ENCODE assay signal across 9 cellular contexts in genomic region chr1:151837197-151837596, GRCh38. TPM values are rescaled to one million over a fixed set of nuclear protein-coding genes. Genes with fewer than 3 reads are reported as not detected.
DNase-seq lines count a peak whose midpoint lies in the region; ATAC-seq and TF ChIP-seq lines count a peak whose summit lies in the region.
"Had no signal": no experiment of that assay in that cellular context is flagged by ENCODE, and none has a peak within 500 bp of the region (broad histone marks: within the 10 kb centered on the region; RNA-seq: fewer than 3 reads in every experiment).

No MANE protein-coding gene starts in this region.

- peak; percentile 56 for DNase-seq in activated naive CD4-positive, alpha-beta T cell treated with anti-CD3 and anti-CD28 coated beads for 36 hours
- no peak for DNase-seq in activated naive CD4-positive, alpha-beta T cell treated with anti-CD3 and anti-CD28 coated beads, Interleukin-2, amount 50 U/mL, for 16 hours
- peak; percentile 48 for DNase-seq in activated CD4-positive, alpha-beta memory T cell treated with anti-CD3 and anti-CD28 coated beads, Interleukin-2, amount 10 ng/mL, durations not matched to agents 7 days and 5 days
- no peak for DNase-seq in thyroid gland
- DNase-seq in NCI-H2171 treated with DMSO at 0.1 percent for 48 hours (lab: John Stamatoyannopoulos, UW), result no peak
- no peak for DNase-seq in stimulated activated CD4-positive, alpha-beta T cell treated with anti-CD3 and anti-CD28 coated beads, Interleukin-4, amount 100 ng/mL, for 4 hours

- WGBS in thyroid gland, 2 donors, result 62 to 67% methylated on average over 3 of the region's 3 CpGs

- peaks cover 8% of the 10 kb centered on the region for H3K4me1 ChIP-seq in iPS-15b (ENCODE audit: control insufficient read depth, insufficient read depth, low read length)
- H3K4me1 ChIP-seq in thyroid gland, result peaks cover 30 to 60% of the 10 kb centered on the region in 2 donors

- POLR2A ChIA-PET in activated CD4-positive, alpha-beta memory T cell treated with anti-CD3 and anti-CD28 coated beads, Interleukin-2, amount 10 ng/mL, durations not matched to agents 7 days and 5 days (lab: Charles Lee), result interaction anchor here (0.6 to 2.5 kb wide), 14 partner anchors 10 to 497 kb away, joined by 3 to 18 read pairs (median 4); partner anchors contain the start of genes MRPL9 and TDRKH

- H3K27ac ChIP-seq in thyroid gland, result peak overlapping the region; percentile 61 to 72 (median 68)

- H3K36me3 ChIP-seq in iPS-15b (ENCODE audit: control insufficient read depth, insufficient read depth, low read length) (no peaks in the 10 kb centered on the region), thyroid gland (no peaks in the 10 kb centered on the region)

- H3K4me3 ChIP-seq in iPS-15b (ENCODE audit: low read depth, low read length) (peak overlapping the region; percentile 76), thyroid gland (replicated peaks in 1 of 3) (no peak overlapping the region)
- H3K4me3 ChIP-seq: K562 had no signal

- H3K9ac ChIP-seq in iPS-15b (ENCODE audit: low read depth, low read length), result no peak overlapping the region

- no peaks in the 10 kb centered on the region for H3K27me3 Mint-ChIP-seq in activated naive CD4-positive, alpha-beta T cell treated with anti-CD3 and anti-CD28 coated beads for 36 hours (ENCODE audit: low read depth)
- H3K27me3 Mint-ChIP-seq in activated CD4-positive, alpha-beta memory T cell treated with anti-CD3 and anti-CD28 coated beads, Interleukin-2, amount 10 ng/mL, durations not matched to agents 7 days and 5 days, result no peaks in the 10 kb centered on the region

- peak overlapping the region; percentile 57 for H3K27ac Mint-ChIP-seq in activated naive CD4-positive, alpha-beta T cell treated with anti-CD3 and anti-CD28 coated beads for 36 hours
- peak overlapping the region; percentile 98 for H3K27ac Mint-ChIP-seq in activated CD4-positive, alpha-beta memory T cell treated with anti-CD3 and anti-CD28 coated beads, Interleukin-2, amount 10 ng/mL, durations not matched to agents 7 days and 5 days

- peaks cover 2% of the 10 kb centered on the region for H3K36me3 Mint-ChIP-seq in activated naive CD4-positive, alpha-beta T cell treated with anti-CD3 and anti-CD28 coated beads for 36 hours (ENCODE audit: low read depth)
- H3K36me3 Mint-ChIP-seq in activated CD4-positive, alpha-beta memory T cell treated with anti-CD3 and anti-CD28 coated beads, Interleukin-2, amount 10 ng/mL, durations not matched to agents 7 days and 5 days (ENCODE audit: low read depth), result peaks cover 17% of the 10 kb centered on the region

- H3K9me3 ChIP-seq in iPS-15b (ENCODE audit: control insufficient read depth, insufficient read depth, low read length), result no peaks in the 10 kb centered on the region
- H3K9me3 ChIP-seq in thyroid gland, result no peaks in the 10 kb centered on the region

- H3K4me1 Mint-ChIP-seq in activated naive CD4-positive, alpha-beta T cell treated with anti-CD3 and anti-CD28 coated beads for 36 hours (ENCODE audit: low read depth), result peaks cover 45% of the 10 kb centered on the region
- H3K4me1 Mint-ChIP-seq in activated CD4-positive, alpha-beta memory T cell treated with anti-CD3 and anti-CD28 coated beads, Interleukin-2, amount 10 ng/mL, durations not matched to agents 7 days and 5 days, result peaks cover 86% of the 10 kb centered on the region

- peaks cover 35% of the 10 kb centered on the region for H3K27me3 ChIP-seq in iPS-15b (ENCODE audit: control insufficient read depth, insufficient read depth, low read length)
- no peaks in the 10 kb centered on the region for H3K27me3 ChIP-seq in thyroid gland

- H3K4me3 Mint-ChIP-seq in activated naive CD4-positive, alpha-beta T cell treated with anti-CD3 and anti-CD28 coated beads for 36 hours, result peak overlapping the region; percentile 72
- peak overlapping the region; percentile 89 for H3K4me3 Mint-ChIP-seq in activated CD4-positive, alpha-beta memory T cell treated with anti-CD3 and anti-CD28 coated beads, Interleukin-2, amount 10 ng/mL, durations not matched to agents 7 days and 5 days

- TF ChIP-seq CTCF in thyroid gland (IDR thresholded peaks at IDR 0.05), result no peak

- intact Hi-C loops in activated naive CD4-positive, alpha-beta T cell treated with anti-CD3 and anti-CD28 coated beads for 36 hours (cut with micrococcal nuclease), result loop anchor here (2.0 to 10.0 kb wide), 6 partner anchors 46 to 642 kb away; partner anchors contain the start of genes CELF3, PIP5K1A, POGZ and TDRKH
- intact Hi-C loops in thyroid gland (cut with DNase I), result loop anchor here (10.0 kb wide), 2 partner anchors 102 to 302 kb away; no protein-coding TSS in a partner anchor

- no peak for ATAC-seq in HG03139 (IDR thresholded peaks at IDR 0.05; ENCODE audit: unreplicated experiment)

- H3K9me3 Mint-ChIP-seq in activated naive CD4-positive, alpha-beta T cell treated with anti-CD3 and anti-CD28 coated beads for 36 hours, result no peaks in the 10 kb centered on the region
- H3K9me3 Mint-ChIP-seq in activated CD4-positive, alpha-beta memory T cell treated with anti-CD3 and anti-CD28 coated beads, Interleukin-2, amount 10 ng/mL, durations not matched to agents 7 days and 5 days, result no peaks in the 10 kb centered on the region

- CTCF ChIA-PET in activated naive CD4-positive, alpha-beta T cell treated with anti-CD3 and anti-CD28 coated beads for 36 hours (lab: Charles Lee), result interaction anchor here (0.5 to 2.4 kb wide), 26 partner anchors 9 to 622 kb away, joined by 3 to 14 read pairs (median 5); partner anchors contain the start of gene MRPL9
- CTCF ChIA-PET in activated CD4-positive, alpha-beta memory T cell treated with anti-CD3 and anti-CD28 coated beads, Interleukin-2, amount 10 ng/mL, durations not matched to agents 7 days and 5 days (lab: Charles Lee), result interaction anchor here (0.6 to 2.8 kb wide), 25 partner anchors 9 to 484 kb away, joined by 3 to 21 read pairs (median 5); partner anchors contain the start of genes MRPL9 and TDRKH

- TF ChIP-seq POLR2A in thyroid gland (IDR thresholded peaks at IDR 0.05), result no peak

RNA-seq across cellular contexts. Expression of gene C2CD4D, which starts 2.4 kb away (rescaled TPM):
- total RNA-seq in activated naive CD4-positive, alpha-beta T cell treated with anti-CD3 and anti-CD28 coated beads for 36 hours, result 1 to 10 TPM; 2.3 to 2.7 TPM
- 1 to 10 TPM; 3.0 to 3.7 TPM for total RNA-seq in activated CD4-positive, alpha-beta memory T cell treated with anti-CD3 and anti-CD28 coated beads, Interleukin-2, amount 10 ng/mL, durations not matched to agents 7 days and 5 days
- 1 to 10 TPM in 1 of 4 donors, under 1 TPM in 2, not detected in 1; 0.29 to 1.3 (median 0.33) TPM for total RNA-seq in thyroid gland
- total RNA-seq: K562 had no signal

RNA-seq across cellular contexts. Expression of gene RORC, which starts 5.6 kb away (rescaled TPM):
- 1 to 10 TPM; 1.4 to 1.6 TPM for total RNA-seq in activated naive CD4-positive, alpha-beta T cell treated with anti-CD3 and anti-CD28 coated beads for 36 hours
- 10 to 100 TPM; 25.4 to 25.8 TPM for total RNA-seq in activated CD4-positive, alpha-beta memory T cell treated with anti-CD3 and anti-CD28 coated beads, Interleukin-2, amount 10 ng/mL, durations not matched to agents 7 days and 5 days
- 10 to 100 TPM; 29.7 to 48.4 (median 38.8) TPM for total RNA-seq in thyroid gland
- total RNA-seq: K562 had no signal

RNA-seq across cellular contexts. Expression of gene THEM5, which starts 16.3 kb away (rescaled TPM):
- not detected for total RNA-seq in activated naive CD4-positive, alpha-beta T cell treated with anti-CD3 and anti-CD28 coated beads for 36 hours
- not detected for total RNA-seq in activated CD4-positive, alpha-beta memory T cell treated with anti-CD3 and anti-CD28 coated beads, Interleukin-2, amount 10 ng/mL, durations not matched to agents 7 days and 5 days
- not detected for total RNA-seq in thyroid gland
- total RNA-seq: K562 had no signal

RNA-seq across cellular contexts. Expression of gene LINGO4, which starts 32.0 kb away (rescaled TPM):
- under 1 TPM in 1 of 2 experiments, not detected in 1; 0.07 TPM for total RNA-seq in activated naive CD4-positive, alpha-beta T cell treated with anti-CD3 and anti-CD28 coated beads for 36 hours
- total RNA-seq in activated CD4-positive, alpha-beta memory T cell treated with anti-CD3 and anti-CD28 coated beads, Interleukin-2, amount 10 ng/mL, durations not matched to agents 7 days and 5 days, result 1 to 10 TPM; 1.2 to 1.3 TPM
- total RNA-seq in thyroid gland, result under 1 TPM; 0.13 to 0.63 (median 0.24) TPM
- total RNA-seq: K562 had no signal

RNA-seq across cellular contexts. Expression of gene TDRKH, which starts 46.9 kb away (rescaled TPM):
- total RNA-seq in activated naive CD4-positive, alpha-beta T cell treated with anti-CD3 and anti-CD28 coated beads for 36 hours, result 10 to 100 TPM; 22.0 to 22.5 TPM
- total RNA-seq in activated CD4-positive, alpha-beta memory T cell treated with anti-CD3 and anti-CD28 coated beads, Interleukin-2, amount 10 ng/mL, durations not matched to agents 7 days and 5 days, result 10 to 100 TPM; 27.1 to 30.9 TPM
- total RNA-seq in thyroid gland, result 10 to 100 TPM; 10.8 to 17.1 (median 13.1) TPM

Comparison
In these comparisons a context has a peak if more than half of its experiments do, and no peak if none do; other contexts are left out.
1. DNase-seq: peak in activated naive CD4-positive, alpha-beta T cell treated with anti-CD3 and anti-CD28 coated beads for 36 hours (single experiment) and activated CD4-positive, alpha-beta memory T cell treated with anti-CD3 and anti-CD28 coated beads, Interleukin-2, amount 10 ng/mL, durations not matched to agents 7 days and 5 days (single experiment); none in activated naive CD4-positive, alpha-beta T cell treated with anti-CD3 and anti-CD28 coated beads, Interleukin-2, amount 50 U/mL, for 16 hours (single experiment), thyroid gland (0 of 2), NCI-H2171 treated with DMSO at 0.1 percent for 48 hours (single experiment) and stimulated activated CD4-positive, alpha-beta T cell treated with anti-CD3 and anti-CD28 coated beads, Interleukin-4, amount 100 ng/mL, for 4 hours (0 of 2).
2. RNA of gene RORC, which starts 5.6 kb away (total RNA-seq): 29.7 to 48.4 TPM in thyroid gland and 25.4 to 25.8 TPM in activated CD4-positive, alpha-beta memory T cell treated with anti-CD3 and anti-CD28 coated beads, Interleukin-2, amount 10 ng/mL, durations not matched to agents 7 days and 5 days; 1.4 to 1.6 TPM in activated naive CD4-positive, alpha-beta T cell treated with anti-CD3 and anti-CD28 coated beads for 36 hours; every median in the first group is over 10 times any median in the second.